ENCODE assay signal across 8 cellular contexts in the genomic region with DNA sequence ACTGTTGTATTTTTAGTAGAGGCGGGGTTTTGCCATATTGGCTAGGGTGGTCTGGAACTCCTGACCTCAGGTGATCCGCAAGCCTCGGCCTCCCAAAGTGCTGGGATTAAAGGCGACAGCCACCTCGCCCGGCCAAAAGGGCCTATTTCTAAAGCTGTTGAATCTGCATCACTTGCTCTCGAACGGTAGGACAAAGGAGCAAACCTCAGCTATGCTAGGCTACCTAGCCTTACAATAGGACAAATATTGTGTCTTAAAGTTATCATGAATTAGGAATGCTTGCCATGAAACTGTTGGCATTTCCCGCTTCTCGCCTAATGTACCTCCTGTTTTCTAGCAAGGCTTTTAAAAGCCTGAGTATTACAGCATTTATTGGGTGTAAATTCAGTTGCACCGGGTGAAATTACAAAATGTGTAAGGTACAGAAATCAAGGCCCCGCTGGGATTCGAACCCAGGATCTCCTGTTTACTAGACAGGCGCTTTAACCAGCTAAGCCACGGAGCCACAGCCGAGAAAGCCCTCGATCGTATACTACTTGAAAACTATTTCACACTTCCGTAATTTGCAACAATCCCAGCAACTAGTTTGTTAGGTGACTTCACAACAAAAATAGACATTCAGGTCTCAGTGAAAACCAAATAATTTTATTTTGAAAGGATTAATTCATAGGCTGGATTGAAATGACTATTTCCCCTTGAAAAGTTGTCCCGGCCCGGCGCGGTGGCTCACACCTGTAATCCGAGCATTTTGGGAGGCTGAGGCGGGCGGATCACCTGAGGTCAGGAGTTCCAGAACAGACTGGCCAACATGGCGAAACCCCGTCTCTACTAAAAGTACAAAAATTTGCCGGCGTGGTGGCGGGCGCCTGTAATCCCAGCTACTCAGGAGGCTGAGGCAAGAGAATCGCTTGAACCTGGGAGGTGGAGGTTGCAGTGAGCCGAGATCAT.
DNase-seq lines count a peak whose midpoint lies in the region; ATAC-seq and TF ChIP-seq lines count a peak whose summit lies in the region.

No MANE protein-coding gene starts in this region.

- H3K9ac ChIP-seq in NT2/D1 (ENCODE audit: insufficient read length, low read depth): no peak overlapping the region

- peak overlapping the region; percentile 89 for H3K27ac Mint-ChIP-seq in stimulated activated naive B cell treated with anti-CD40 and anti-IgM and Interleukin-4, amounts not matched to agents 10 μg/mL and 1 μg/mL and 100 μg/mL, for 72 hours

- H3K9me3 ChIP-seq in BE2C: no peaks in the 10 kb centered on the region
- H3K9me3 ChIP-seq in HEK293 (ENCODE audit: control insufficient read depth, insufficient read depth, low read depth, low read length): no peaks in the 10 kb centered on the region
- no peaks in the 10 kb centered on the region for H3K9me3 ChIP-seq in NT2/D1 (ENCODE audit: insufficient read depth, low read length)

- peak in 1 of 2 donors; percentile 12 for ATAC-seq in stimulated activated naive B cell treated with anti-CD40 and anti-IgM and Interleukin-4, amounts not matched to agents 10 μg/mL and 1 μg/mL and 100 μg/mL, for 72 hours (replicated peaks)
- ATAC-seq in HG02678 (IDR thresholded peaks at IDR 0.05; ENCODE audit: unreplicated experiment) (no peak), HG03045 (IDR thresholded peaks at IDR 0.05; ENCODE audit: unreplicated experiment) (no peak)

- no peak overlapping the region for H3K27ac ChIP-seq in HEK293 (ENCODE audit: extremely low read depth, low read depth, low read length)

- H3K4me1 ChIP-seq in BE2C: no peaks in the 10 kb centered on the region
- no peaks in the 10 kb centered on the region for H3K4me1 ChIP-seq in HEK293 (ENCODE audit: control insufficient read depth, insufficient read depth, low read length)
- H3K4me1 ChIP-seq in NT2/D1 (ENCODE audit: insufficient read depth, insufficient read length): peaks cover 3% of the 10 kb centered on the region

- TF ChIP-seq CTCF in BE2C (IDR thresholded peaks at IDR 0.05; ENCODE audit: low read depth, low read length) (no peak), HEK293 (tag by site-specific recombination; IDR thresholded peaks at IDR 0.05) (no peak)

- H3K27me3 Mint-ChIP-seq in stimulated activated naive B cell treated with anti-CD40 and anti-IgM and Interleukin-4, amounts not matched to agents 10 μg/mL and 1 μg/mL and 100 μg/mL, for 72 hours: peaks cover 23 to 44% of the 10 kb centered on the region in 2 donors

- POLR2A ChIA-PET in HEK293 (lab: Yijun Ruan, JAX): interaction anchor here (0.5 to 0.9 kb wide), 2 partner anchors 12 to 39 kb away, joined by 5 read pairs; no protein-coding TSS in a partner anchor

- CTCF ChIA-PET in HEK293 (lab: Yijun Ruan, JAX): interaction anchor here (0.6 to 0.8 kb wide), 3 partner anchors 14 to 497 kb away, joined by 3 to 4 read pairs (median 3); no protein-coding TSS in a partner anchor

- H3K4me3 ChIP-seq in BE2C (ENCODE audit: low read depth, low read length) (no peak overlapping the region), HEK293 (ENCODE audit: low read depth, low read length) (no peak overlapping the region), NT2/D1 (ENCODE audit: insufficient read length, low read depth) (peak overlapping the region; percentile 27)

- peaks cover 21 to 30% of the 10 kb centered on the region in 2 donors for H3K4me1 Mint-ChIP-seq in stimulated activated naive B cell treated with anti-CD40 and anti-IgM and Interleukin-4, amounts not matched to agents 10 μg/mL and 1 μg/mL and 100 μg/mL, for 72 hours

- H3K27me3 ChIP-seq in BE2C (peaks cover 7% of the 10 kb centered on the region; the same call in 1 of the 2 replicates), NT2/D1 (ENCODE audit: insufficient read depth, insufficient read length) (peaks cover 21% of the 10 kb centered on the region)

- peaks cover 12 to 13% of the 10 kb centered on the region in 2 donors for H3K36me3 Mint-ChIP-seq in stimulated activated naive B cell treated with anti-CD40 and anti-IgM and Interleukin-4, amounts not matched to agents 10 μg/mL and 1 μg/mL and 100 μg/mL, for 72 hours

- H3K9me3 Mint-ChIP-seq in stimulated activated naive B cell treated with anti-CD40 and anti-IgM and Interleukin-4, amounts not matched to agents 10 μg/mL and 1 μg/mL and 100 μg/mL, for 72 hours: peaks cover 4 to 6% of the 10 kb centered on the region in 2 donors

- H3K36me3 ChIP-seq in BE2C (no peaks in the 10 kb centered on the region), HEK293 (ENCODE audit: control insufficient read depth in 2 of 2, insufficient read depth in 1 of 2, low read length in 2 of 2) (no peaks in the 10 kb centered on the region), NT2/D1 (ENCODE audit: insufficient read depth, insufficient read length, low read length) (no peaks in the 10 kb centered on the region)

- H3K4me3 Mint-ChIP-seq in stimulated activated naive B cell treated with anti-CD40 and anti-IgM and Interleukin-4, amounts not matched to agents 10 μg/mL and 1 μg/mL and 100 μg/mL, for 72 hours: no peak overlapping the region

- DNase-seq in BE2C (peak; percentile 80), NT2/D1 (ENCODE audit: low read depth, low spot score) (no peak), glomerular visceral epithelial cell (ENCODE audit: extremely low spot score) (peak; percentile 76)
- DNase-seq in activated CD8-positive, alpha-beta memory T cell treated with anti-CD3 and anti-CD28 coated beads, Interleukin-2, amount 50 U/mL, for 4 hours: peak; percentile 36
- peak; percentile 43 for DNase-seq in stimulated activated naive B cell treated with anti-CD40 and anti-IgM and Interleukin-4, amounts not matched to agents 10 μg/mL and 1 μg/mL and 100 μg/mL, for 72 hours

TF ChIP-seq in HEK293, 187 proteins besides CTCF, POLR2A, EP300 and RAD21 (continues in another document):
- TF ChIP-seq PRDM2 (tag by site-specific recombination; IDR thresholded peaks at IDR 0.05; ENCODE audit: borderline replicate concordance): no peak
- TF ChIP-seq HOXC10 (CRISPR knock-in tag; IDR thresholded peaks at IDR 0.05): no peak
- TF ChIP-seq SETDB1 (IDR thresholded peaks at IDR 0.05; ENCODE audit: insufficient read length, low read length): peak; percentile 18
- no peak for TF ChIP-seq ZSCAN18 (tag by site-specific recombination; IDR thresholded peaks at IDR 0.05)
- TF ChIP-seq ZNF169 (tag by site-specific recombination; IDR thresholded peaks at IDR 0.05): no peak
- TF ChIP-seq KLF10 (tag by site-specific recombination; IDR thresholded peaks at IDR 0.05): peak; percentile 67
